1 cellular context compared by ENCODE assay signal in genomic region chr4:81418572-81418971, GRCh38.
TF ChIP-seq lines count a peak whose summit lies in the region.

No MANE protein-coding gene starts in this region.

TF ChIP-seq in K562, 482 proteins besides CTCF, POLR2A, EP300 and RAD21:
- no peak for TF ChIP-seq FOXP4 (CRISPR knock-in tag; IDR thresholded peaks at IDR 0.05; ENCODE audit: borderline replicate concordance)
- TF ChIP-seq YBX1 (IDR thresholded peaks at IDR 0.05): no peak
- TF ChIP-seq DDX20 (tag; IDR thresholded peaks at IDR 0.05; ENCODE audit: low read depth): no peak
- no peak for TF ChIP-seq THRB (CRISPR knock-in tag; conservative IDR thresholded peaks at IDR 0.05)
- no peak for TF ChIP-seq MTF1 (CRISPR knock-in tag; IDR thresholded peaks at IDR 0.05; ENCODE audit: borderline replicate concordance)
- no peak for TF ChIP-seq SP2 (IDR thresholded peaks at IDR 0.05; ENCODE audit: extremely low read depth, low read depth, low read length, poor library complexity, severe bottlenecking)
- no peak for TF ChIP-seq NR1H2 (CRISPR knock-in tag; IDR thresholded peaks at IDR 0.05)
- no peak for TF ChIP-seq HDAC3 (IDR thresholded peaks at IDR 0.05; ENCODE audit: borderline replicate concordance, partially characterized antibody)
